8 cellular contexts compared by ENCODE assay signal in genomic region chr10:5283305-5284158, GRCh38.
DNase-seq lines count a peak whose midpoint lies in the region; ATAC-seq and TF ChIP-seq lines count a peak whose summit lies in the region.

No MANE protein-coding gene starts in this region.

- H3K4me1 Mint-ChIP-seq in naive thymus-derived CD8-positive, alpha-beta T cell = peaks cover 7 to 19% (median 13%) of the 10 kb centered on the region in 4 donors

- no peaks in the 10 kb centered on the region for H3K9me3 ChIP-seq in uterus

- ATAC-seq in HG02870 (IDR thresholded peaks at IDR 0.05; ENCODE audit: unreplicated experiment) = peak; percentile 77
- ATAC-seq in naive thymus-derived CD8-positive, alpha-beta T cell = peak; percentile 70 to 90

- H3K36me3 Mint-ChIP-seq in naive thymus-derived CD8-positive, alpha-beta T cell = no peaks in the 10 kb centered on the region

- no peak for TF ChIP-seq POLR2A in uterus (IDR thresholded peaks at IDR 0.05)

- H3K9me3 Mint-ChIP-seq in naive thymus-derived CD8-positive, alpha-beta T cell = no peaks in the 10 kb centered on the region

- H3K4me3 Mint-ChIP-seq in naive thymus-derived CD8-positive, alpha-beta T cell = peak overlapping the region in 6 of 10 donors; percentile 19 to 40 (median 30)

- intact Hi-C loops in uterus (cut with DNase I; ENCODE audit: low total_unique reads) = no loop called here

- H3K27me3 ChIP-seq in uterus = no peaks in the 10 kb centered on the region

- H3K27ac ChIP-seq in epithelial cell of prostate = peak overlapping the region; percentile 11
- H3K27ac ChIP-seq in uterus = no peak overlapping the region

- no peaks in the 10 kb centered on the region for H3K4me1 ChIP-seq in uterus

- TF ChIP-seq CTCF in uterus (IDR thresholded peaks at IDR 0.05) = peak; percentile 36 to 52 (median 47)

- no peak overlapping the region for H3K4me3 ChIP-seq in uterus

- POLR2A ChIA-PET in naive thymus-derived CD8-positive, alpha-beta T cell (lab: Charles Lee) = no interaction called here

- DNase-seq in NCI-H82 (lab: John Stamatoyannopoulos, UW) = peak; percentile 55
- no peak for DNase-seq in NCI-H82 treated with DMSO at 0.1 percent for 48 hours (lab: John Stamatoyannopoulos, UW; ENCODE audit: unreplicated experiment)
- peak; percentile 19 for DNase-seq in NCI-H345 treated with DMSO at 0.1 percent for 48 hours (lab: John Stamatoyannopoulos, UW; ENCODE audit: unreplicated experiment)
- DNase-seq in activated CD4-positive, alpha-beta T cell treated with anti-CD3 and anti-CD28 coated beads, Interleukin-2, amount 50 U/mL, for 48 hours = peak; percentile 44 to 56
- DNase-seq in epithelial cell of prostate (ENCODE audit: low read depth, low spot score) = no peak
- peak in 7 of 10 donors; percentile 17 to 69 (median 38) for DNase-seq in naive thymus-derived CD8-positive, alpha-beta T cell
- DNase-seq in uterus = peak; percentile 27 to 33

- H3K27ac Mint-ChIP-seq in naive thymus-derived CD8-positive, alpha-beta T cell = peak overlapping the region in 4 of 10 donors; percentile 9 to 80 (median 32)

- H3K27me3 Mint-ChIP-seq in naive thymus-derived CD8-positive, alpha-beta T cell = peaks cover 0 to 18% (median 4%) of the 10 kb centered on the region in 5 donors

- no peaks in the 10 kb centered on the region for H3K36me3 ChIP-seq in uterus

Comparison
In these comparisons a context has a peak if more than half of its experiments do, and no peak if none do; other contexts are left out.
1. DNase-seq: peak in NCI-H82 (single experiment), NCI-H345 treated with DMSO at 0.1 percent for 48 hours (single experiment), activated CD4-positive, alpha-beta T cell treated with anti-CD3 and anti-CD28 coated beads, Interleukin-2, amount 50 U/mL, for 48 hours (2 of 2), naive thymus-derived CD8-positive, alpha-beta T cell (7 of 10) and uterus (2 of 2); none in NCI-H82 treated with DMSO at 0.1 percent for 48 hours (single experiment) and epithelial cell of prostate (single experiment).